In the genomic region with DNA sequence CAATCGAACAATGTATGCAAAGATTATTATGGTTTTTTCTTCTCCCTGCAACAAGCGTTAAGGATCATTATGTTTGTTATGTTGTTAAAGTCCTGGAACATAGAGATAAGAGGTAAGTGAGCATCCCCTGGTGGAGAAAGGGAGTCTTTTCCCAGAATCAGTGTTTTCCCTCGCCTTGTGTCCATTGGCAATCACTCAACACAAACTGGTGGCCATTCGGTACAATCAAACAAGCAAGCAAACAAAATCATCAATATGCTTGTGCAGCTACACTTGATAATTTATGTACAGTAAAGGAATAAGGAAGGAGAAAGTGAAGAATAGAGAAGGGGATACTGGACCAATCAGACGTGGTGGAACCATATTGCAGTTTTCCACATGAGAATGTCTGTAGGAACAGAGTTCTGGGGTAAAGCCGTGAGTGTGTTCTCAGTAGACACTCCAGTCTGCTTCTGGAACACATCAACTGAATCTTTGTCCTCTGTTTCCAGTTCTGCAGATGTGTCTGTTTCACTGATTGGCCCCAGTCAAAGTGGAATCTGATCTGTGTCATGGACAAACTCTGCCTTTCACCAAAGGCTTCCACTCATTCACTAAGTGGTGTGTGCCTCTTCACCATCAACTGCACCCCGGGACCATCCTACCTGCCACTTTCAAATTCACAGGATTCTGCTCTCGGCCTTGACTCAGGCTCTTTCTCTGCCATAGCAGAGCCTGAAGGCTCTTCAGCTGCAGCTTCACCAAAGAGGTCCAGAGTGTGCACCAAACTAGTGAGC, we compare ENCODE assay signal across 9 cellular contexts.
DNase-seq lines count a peak whose midpoint lies in the region; ATAC-seq and TF ChIP-seq lines count a peak whose summit lies in the region.
"Had no signal": no experiment of that assay in that cellular context is flagged by ENCODE, and none has a peak within 500 bp of the region (broad histone marks: within the 10 kb centered on the region; RNA-seq: fewer than 3 reads in every experiment).

No MANE protein-coding gene starts in this region.

- no peaks in the 10 kb centered on the region for H4K20me1 ChIP-seq in MM.1S (ENCODE audit: insufficient read depth, low read length)

- peaks cover 23% of the 10 kb centered on the region for H3K4me1 Mint-ChIP-seq in activated CD4-positive, alpha-beta memory T cell treated with anti-CD3 and anti-CD28 coated beads, Interleukin-2, amount 10 ng/mL, durations not matched to agents 7 days and 5 days

- CTCF ChIA-PET in activated CD4-positive, alpha-beta memory T cell treated with anti-CD3 and anti-CD28 coated beads, Interleukin-2, amount 10 ng/mL, durations not matched to agents 7 days and 5 days (lab: Charles Lee) = interaction anchor here (1.9 kb wide), 1 partner anchor 17 kb away, joined by 4 read pairs; no protein-coding TSS in a partner anchor

- H3K36me3 ChIP-seq in MM.1S (replicated peaks; ENCODE audit: insufficient read depth, low read length) = no peaks in the 10 kb centered on the region

- POLR2A ChIA-PET in activated CD4-positive, alpha-beta memory T cell treated with anti-CD3 and anti-CD28 coated beads, Interleukin-2, amount 10 ng/mL, durations not matched to agents 7 days and 5 days (lab: Charles Lee) = interaction anchor here (0.9 to 11.1 kb wide), 4 partner anchors 14 to 236 kb away, joined by 3 to 138 read pairs (median 8); partner anchors contain the start of gene ZNF267

- no peaks in the 10 kb centered on the region for H3K79me2 ChIP-seq in MM.1S (ENCODE audit: low read length)

- peak; percentile 4 to 34 for DNase-seq in NCI-H2081 (lab: John Stamatoyannopoulos, UW)
- no peak for DNase-seq in NCI-H2081 treated with DMSO at 0.1 percent for 48 hours (lab: John Stamatoyannopoulos, UW)
- DNase-seq in MM.1S = peak; percentile 11
- peak; percentile 47 for DNase-seq in kidney tubule cell (ENCODE audit: low spot score)
- DNase-seq in activated naive CD4-positive, alpha-beta T cell treated with Interleukin-2 at 50 U/mL for 16 hours = no peak
- DNase-seq in activated CD4-positive, alpha-beta memory T cell treated with anti-CD3 and anti-CD28 coated beads, Interleukin-2, amount 10 ng/mL, durations not matched to agents 7 days and 5 days = no peak

- H3K4me3 Mint-ChIP-seq in activated CD4-positive, alpha-beta memory T cell treated with anti-CD3 and anti-CD28 coated beads, Interleukin-2, amount 10 ng/mL, durations not matched to agents 7 days and 5 days = no peak overlapping the region
- H3K4me3 Mint-ChIP-seq: activated naive CD4-positive, alpha-beta T cell treated with anti-CD3 and anti-CD28 coated beads, Interleukin-2, amount 50 U/mL, for 24 hours had no signal

- no peak overlapping the region for H3K4me2 ChIP-seq in MM.1S (ENCODE audit: low read depth, low read length)

- TF ChIP-seq CTCF in MM.1S (IDR thresholded peaks at IDR 0.05; ENCODE audit: low read length) = peak; percentile 35
- peak; percentile 80 for TF ChIP-seq CTCF in VCaP (conservative IDR thresholded peaks at IDR 0.05)

- no peak overlapping the region for H3K9ac ChIP-seq in MM.1S (ENCODE audit: low read length)

- H3K27me3 ChIP-seq in MM.1S (replicated peaks; ENCODE audit: insufficient read depth, low read length) = no peaks in the 10 kb centered on the region

- H3K9me2 ChIP-seq in MM.1S (replicated peaks; ENCODE audit: insufficient read depth, low read length) = no peaks in the 10 kb centered on the region

- H3K36me3 Mint-ChIP-seq in activated CD4-positive, alpha-beta memory T cell treated with anti-CD3 and anti-CD28 coated beads, Interleukin-2, amount 10 ng/mL, durations not matched to agents 7 days and 5 days (ENCODE audit: low read depth) = peaks cover 13% of the 10 kb centered on the region

- H3K4me3 ChIP-seq in MM.1S (ENCODE audit: low read length) = no peak overlapping the region

- peaks cover 4% of the 10 kb centered on the region for H3K9me3 Mint-ChIP-seq in activated CD4-positive, alpha-beta memory T cell treated with anti-CD3 and anti-CD28 coated beads, Interleukin-2, amount 10 ng/mL, durations not matched to agents 7 days and 5 days
- H3K9me3 Mint-ChIP-seq: activated naive CD4-positive, alpha-beta T cell treated with anti-CD3 and anti-CD28 coated beads, Interleukin-2, amount 50 U/mL, for 24 hours had no signal

- H3K27me3 Mint-ChIP-seq in activated CD4-positive, alpha-beta memory T cell treated with anti-CD3 and anti-CD28 coated beads, Interleukin-2, amount 10 ng/mL, durations not matched to agents 7 days and 5 days = peaks cover 2% of the 10 kb centered on the region
- H3K27me3 Mint-ChIP-seq: activated naive CD4-positive, alpha-beta T cell treated with anti-CD3 and anti-CD28 coated beads, Interleukin-2, amount 50 U/mL, for 24 hours had no signal

- no peak overlapping the region for H3K27ac Mint-ChIP-seq in activated CD4-positive, alpha-beta memory T cell treated with anti-CD3 and anti-CD28 coated beads, Interleukin-2, amount 10 ng/mL, durations not matched to agents 7 days and 5 days
- H3K27ac Mint-ChIP-seq: activated naive CD4-positive, alpha-beta T cell treated with anti-CD3 and anti-CD28 coated beads, Interleukin-2, amount 50 U/mL, for 24 hours had no signal

- H3K27ac ChIP-seq in MM.1S (ENCODE audit: low read length) (no peak overlapping the region), VCaP (no peak overlapping the region)

- H3K9me3 ChIP-seq in MM.1S (replicated peaks; ENCODE audit: insufficient read depth, low read length) = no peaks in the 10 kb centered on the region

- no peaks in the 10 kb centered on the region for H3F3A ChIP-seq in MM.1S (ENCODE audit: insufficient read depth, low read length)

- no peak overlapping the region for H2AFZ ChIP-seq in MM.1S (ENCODE audit: low read length)

- no peaks in the 10 kb centered on the region for H3K4me1 ChIP-seq in MM.1S (ENCODE audit: low read length)

- no peak for ATAC-seq in HG03565 (IDR thresholded peaks at IDR 0.05; ENCODE audit: unreplicated experiment)

Comparison
In these comparisons a context has a peak if more than half of its experiments do, and no peak if none do; other contexts are left out.
1. DNase-seq: peak in NCI-H2081 (2 of 2), MM.1S (single experiment) and kidney tubule cell (single experiment); none in NCI-H2081 treated with DMSO at 0.1 percent for 48 hours (single experiment), activated naive CD4-positive, alpha-beta T cell treated with Interleukin-2 at 50 U/mL for 16 hours (single experiment) and activated CD4-positive, alpha-beta memory T cell treated with anti-CD3 and anti-CD28 coated beads, Interleukin-2, amount 10 ng/mL, durations not matched to agents 7 days and 5 days (single experiment).